In the genomic region with DNA sequence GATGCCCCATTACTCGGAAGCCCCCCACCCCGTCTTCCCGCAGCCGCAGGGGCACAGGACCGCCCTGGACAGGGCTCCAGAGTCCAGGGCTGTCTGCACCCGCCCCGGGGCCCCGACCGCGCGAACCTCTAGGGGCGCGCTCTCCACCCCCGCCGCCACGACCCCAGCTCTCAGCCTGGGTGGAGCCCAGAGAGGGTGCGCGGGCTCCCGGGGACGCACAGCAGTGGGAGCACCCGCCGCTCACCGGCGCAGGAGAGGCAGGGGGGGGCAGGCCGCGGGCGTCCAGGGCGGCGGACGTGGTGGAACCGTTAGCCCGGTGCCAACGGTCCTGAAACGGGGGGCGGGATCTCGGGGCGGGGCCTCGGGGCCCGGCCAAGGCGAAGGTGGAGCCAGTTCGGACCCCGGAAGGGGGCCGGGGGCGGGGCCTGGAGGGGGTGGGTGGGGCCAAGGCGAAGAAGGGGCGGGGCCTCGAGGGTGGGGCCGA, we compare ENCODE assay signal across 8 cellular contexts. TPM values are rescaled to one million over a fixed set of nuclear protein-coding genes. Genes with fewer than 3 reads are reported as not detected.
DNase-seq lines count a peak whose midpoint lies in the region; ATAC-seq and TF ChIP-seq lines count a peak whose summit lies in the region.

A gene with protein sequence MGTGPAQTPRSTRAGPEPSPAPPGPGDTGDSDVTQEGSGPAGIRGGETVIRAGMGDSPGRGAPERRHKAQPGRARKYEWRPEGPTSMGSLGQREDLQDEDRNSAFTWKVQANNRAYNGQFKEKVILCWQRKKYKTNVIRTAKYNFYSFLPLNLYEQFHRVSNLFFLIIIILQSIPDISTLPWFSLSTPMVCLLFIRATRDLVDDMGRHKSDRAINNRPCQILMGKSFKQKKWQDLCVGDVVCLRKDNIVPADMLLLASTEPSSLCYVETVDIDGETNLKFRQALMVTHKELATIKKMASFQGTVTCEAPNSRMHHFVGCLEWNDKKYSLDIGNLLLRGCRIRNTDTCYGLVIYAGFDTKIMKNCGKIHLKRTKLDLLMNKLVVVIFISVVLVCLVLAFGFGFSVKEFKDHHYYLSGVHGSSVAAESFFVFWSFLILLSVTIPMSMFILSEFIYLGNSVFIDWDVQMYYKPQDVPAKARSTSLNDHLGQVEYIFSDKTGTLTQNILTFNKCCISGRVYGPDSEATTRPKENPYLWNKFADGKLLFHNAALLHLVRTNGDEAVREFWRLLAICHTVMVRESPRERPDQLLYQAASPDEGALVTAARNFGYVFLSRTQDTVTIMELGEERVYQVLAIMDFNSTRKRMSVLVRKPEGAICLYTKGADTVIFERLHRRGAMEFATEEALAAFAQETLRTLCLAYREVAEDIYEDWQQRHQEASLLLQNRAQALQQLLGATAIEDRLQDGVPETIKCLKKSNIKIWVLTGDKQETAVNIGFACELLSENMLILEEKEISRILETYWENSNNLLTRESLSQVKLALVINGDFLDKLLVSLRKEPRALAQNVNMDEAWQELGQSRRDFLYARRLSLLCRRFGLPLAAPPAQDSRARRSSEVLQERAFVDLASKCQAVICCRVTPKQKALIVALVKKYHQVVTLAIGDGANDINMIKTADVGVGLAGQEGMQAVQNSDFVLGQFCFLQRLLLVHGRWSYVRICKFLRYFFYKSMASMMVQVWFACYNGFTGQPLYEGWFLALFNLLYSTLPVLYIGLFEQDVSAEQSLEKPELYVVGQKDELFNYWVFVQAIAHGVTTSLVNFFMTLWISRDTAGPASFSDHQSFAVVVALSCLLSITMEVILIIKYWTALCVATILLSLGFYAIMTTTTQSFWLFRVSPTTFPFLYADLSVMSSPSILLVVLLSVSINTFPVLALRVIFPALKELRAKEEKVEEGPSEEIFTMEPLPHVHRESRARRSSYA (N-terminal part only) (minus strand): TSS at position 335 of the 484 bp plus-strand sequence. CDS start 540 bp downstream, outside the sequence.

- WGBS in suprapubic skin = 4% methylated on average over 5 of the region's 48 CpGs

- ATAC-seq in GM18909 (IDR thresholded peaks at IDR 0.05; ENCODE audit: poor library complexity, unreplicated experiment) = peak; percentile 12

- TF ChIP-seq CTCF in AG09309 (IDR thresholded peaks at IDR 0.05; ENCODE audit: control insufficient read depth, insufficient read depth, low read depth, low read length, missing control alignments) (peak; percentile 22), HL-60 (IDR thresholded peaks at IDR 0.05; ENCODE audit: insufficient read depth, low read length) (no peak), suprapubic skin (IDR thresholded peaks at IDR 0.05) (peak in 1 of 2 donors; percentile 9)

- H3K27ac ChIP-seq in HL-60 (replicated peaks) (peak within 1 kb of the TSS; percentile 79), layer of hippocampus (ENCODE audit: low read depth, low read length) (peak within 1 kb of the TSS; percentile 57), suprapubic skin (peak within 1 kb of the TSS; percentile 53)

- H3K9me3 ChIP-seq in adipocyte (ENCODE audit: control insufficient read depth, low read length) = no peaks in the 10 kb centered on the region
- H3K9me3 ChIP-seq in suprapubic skin = no peaks in the 10 kb centered on the region

- H3K4me1 ChIP-seq in adipocyte (ENCODE audit: control insufficient read depth, insufficient read depth, low read length) (peaks cover 10% of the 10 kb centered on the region), suprapubic skin (peaks cover 29% of the 10 kb centered on the region)

- H3K36me3 ChIP-seq in adipocyte (ENCODE audit: control insufficient read depth, insufficient read depth, low read length, severe bottlenecking) = peaks cover 19% of the 10 kb centered on the region
- peaks cover 21% of the 10 kb centered on the region for H3K36me3 ChIP-seq in suprapubic skin

- TF ChIP-seq POLR2A in suprapubic skin (IDR thresholded peaks at IDR 0.05) = no peak

- H3K9ac ChIP-seq in adipocyte (ENCODE audit: low read length) = peak within 1 kb of the TSS; percentile 71

- DNase-seq in AG09309 (ENCODE audit: low read depth) (no peak), HL-60 (ENCODE audit: low read depth in 1 of 2, low spot score in 1 of 2) (no peak), adipocyte (ENCODE audit: low read depth) (no peak), suprapubic skin (ENCODE audit: low spot score in 2 of 2) (peak in 1 of 2 donors; percentile 86), NCI-H1105 treated with DMSO at 0.1 percent for 48 hours (lab: John Stamatoyannopoulos, UW) (no peak), DMS79 treated with DMSO at 0.1 percent for 48 hours (lab: John Stamatoyannopoulos, UW) (no peak)

- H3K27me3 ChIP-seq in HL-60 (ENCODE audit: insufficient read depth, poor library complexity, severe bottlenecking) (no peaks in the 10 kb centered on the region), adipocyte (replicated peaks; ENCODE audit: control insufficient read depth, insufficient read depth, low read length) (no peaks in the 10 kb centered on the region), layer of hippocampus (ENCODE audit: control insufficient read depth, insufficient read depth, low read length) (no peaks in the 10 kb centered on the region), suprapubic skin (no peaks in the 10 kb centered on the region)

- no peak for TF ChIP-seq EP300 in suprapubic skin (IDR thresholded peaks at IDR 0.05)

- H3K4me3 ChIP-seq in AG09309 (ENCODE audit: control insufficient read depth, low read depth, low read length) = peak within 1 kb of the TSS; percentile 56
- peak within 1 kb of the TSS; percentile 67 for H3K4me3 ChIP-seq in HL-60 (replicated peaks; ENCODE audit: insufficient read depth, low read length)
- peak within 1 kb of the TSS; percentile 80 for H3K4me3 ChIP-seq in adipocyte (ENCODE audit: low read length)
- peak within 1 kb of the TSS; percentile 55 for H3K4me3 ChIP-seq in suprapubic skin

RNA-seq across cellular contexts. Expression of the gene that starts here (rescaled TPM):
- 1 to 10 TPM; 1.5 to 3.8 (median 1.8) TPM for total RNA-seq in suprapubic skin
